30 cellular contexts compared by ENCODE assay signal in the genomic region with DNA sequence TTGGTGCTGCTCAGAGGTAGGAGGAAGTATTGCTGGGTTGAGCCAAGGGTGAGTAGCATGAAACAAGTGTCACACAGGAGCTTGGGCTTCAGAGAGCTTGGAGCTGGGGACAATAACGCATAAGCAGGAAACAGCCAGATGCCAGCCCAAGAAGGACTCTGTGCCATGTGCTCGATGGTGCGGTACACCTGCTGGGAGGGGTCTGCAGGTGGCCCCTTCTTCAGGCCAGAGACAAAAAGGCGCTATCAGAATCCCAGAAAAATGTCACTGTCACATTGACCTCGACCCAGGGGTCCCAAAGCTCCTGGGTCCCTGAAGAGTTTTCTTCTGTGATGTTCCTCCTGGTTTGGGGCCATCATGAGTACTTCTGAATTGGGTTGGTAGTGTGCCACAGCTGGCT.
"Had no signal": no experiment of that assay in that cellular context is flagged by ENCODE, and none has a peak within 500 bp of the region (broad histone marks: within the 10 kb centered on the region; RNA-seq: fewer than 3 reads in every experiment).

No MANE protein-coding gene starts in this region.

- H3K27ac ChIP-seq: brain microvascular endothelial cell, epithelial cell of prostate, esophagus squamous epithelium, gastroesophageal sphincter, WERI-Rb-1 had no signal

- H3K9me3 Mint-ChIP-seq: activated B cell treated with CpG ODN at 0.5 μM for 24 hours; activated CD8-positive, alpha-beta T cell treated with anti-CD3 and anti-CD28 coated beads for 36 hours; activated T-cell treated with anti-CD3 and anti-CD28 coated beads, Interleukin-2, amount 50 U/mL, for 4 hours; activated T-helper 17 cell treated with anti-CD3 and anti-CD28 coated beads, Interleukin-2, amount 50 U/mL, for 72 hours; central memory CD8-positive, alpha-beta T cell; effector memory CD8-positive, alpha-beta T cell; T-helper 2 cell treated with Interferon-gamma antibody and Interleukin-4, amounts not matched to agents 5 μg/mL and 100 μg/mL, for 36 hours had no signal

- H3K4me3 ChIP-seq: esophagus squamous epithelium, gastroesophageal sphincter had no signal

- H3K4me3 Mint-ChIP-seq: activated B cell treated with CpG ODN at 0.5 μM for 24 hours; activated CD8-positive, alpha-beta T cell treated with anti-CD3 and anti-CD28 coated beads for 36 hours; activated naive CD8-positive, alpha-beta T cell; activated T-cell treated with anti-CD3 and anti-CD28 coated beads, Interleukin-2, amount 50 U/mL, for 4 hours; activated T-helper 17 cell treated with anti-CD3 and anti-CD28 coated beads, Interleukin-2, amount 50 U/mL, for 72 hours; central memory CD8-positive, alpha-beta T cell; effector memory CD8-positive, alpha-beta T cell; T-helper 17 cell; T-helper 2 cell treated with Interferon-gamma antibody and Interleukin-4, amounts not matched to agents 5 μg/mL and 100 μg/mL, for 36 hours had no signal

- H3K27ac Mint-ChIP-seq: activated B cell treated with CpG ODN at 0.5 μM for 24 hours; activated CD8-positive, alpha-beta T cell treated with anti-CD3 and anti-CD28 coated beads for 36 hours; activated naive CD8-positive, alpha-beta T cell; activated T-helper 17 cell treated with anti-CD3 and anti-CD28 coated beads, Interleukin-2, amount 50 U/mL, for 72 hours; effector memory CD8-positive, alpha-beta T cell; T-helper 17 cell; T-helper 2 cell treated with Interferon-gamma antibody and Interleukin-4, amounts not matched to agents 5 μg/mL and 100 μg/mL, for 36 hours had no signal

- H3K4me1 ChIP-seq: esophagus squamous epithelium, gastroesophageal sphincter had no signal

- H3K4me1 Mint-ChIP-seq: activated T-helper 17 cell treated with anti-CD3 and anti-CD28 coated beads, Interleukin-2, amount 50 U/mL, for 72 hours; central memory CD8-positive, alpha-beta T cell; T-helper 17 cell had no signal

- H3K9me3 ChIP-seq: esophagus squamous epithelium, gastroesophageal sphincter had no signal

- DNase-seq: activated B cell treated with CpG ODN at 0.5 μM for 24 hours; activated CD4-positive, alpha-beta T cell treated with anti-CD3 and anti-CD28 coated beads for 48 hours; activated CD4-positive, alpha-beta T cell treated with anti-CD3 and anti-CD28 coated beads, Interleukin-2, amount 50 U/mL, for 1 hour; activated CD4-positive, alpha-beta T cell treated with anti-CD3 and anti-CD28 coated beads, Interleukin-2, amount 50 U/mL, for 48 hours; activated CD8-positive, alpha-beta memory T cell treated with anti-CD3 and anti-CD28 coated beads for 24 hours; activated CD8-positive, alpha-beta T cell treated with anti-CD3 and anti-CD28 coated beads for 36 hours; activated effector memory CD4-positive, alpha-beta T cell treated with Interleukin-2 at 50 U/mL for 16 hours; activated gamma-delta T cell treated with Interleukin-2 at 50 U/mL for 16 hours; activated naive CD4-positive, alpha-beta T cell treated with anti-CD3 and anti-CD28 coated beads, Interleukin-2, amount 50 U/mL, for 16 hours; activated naive CD4-positive, alpha-beta T cell treated with Interleukin-2 at 50 U/mL for 16 hours; activated T-cell treated with anti-CD3 and anti-CD28 coated beads, Interleukin-2, amount 50 U/mL, for 4 hours; amniotic stem cell; anterior cingulate cortex; brain microvascular endothelial cell; cortex of kidney; dermis blood vessel endothelial cell; effector CD4-positive, alpha-beta T cell; effector memory CD8-positive, alpha-beta T cell; esophagus squamous epithelium; foreskin melanocyte; T-helper 1 cell; T-helper 17 cell; T1000; WERI-Rb-1 had no signal

- H3K27me3 Mint-ChIP-seq: activated B cell treated with CpG ODN at 0.5 μM for 24 hours; activated CD8-positive, alpha-beta T cell treated with anti-CD3 and anti-CD28 coated beads for 36 hours; activated naive CD8-positive, alpha-beta T cell; activated T-helper 17 cell treated with anti-CD3 and anti-CD28 coated beads, Interleukin-2, amount 50 U/mL, for 72 hours; central memory CD8-positive, alpha-beta T cell; effector memory CD8-positive, alpha-beta T cell; T-helper 17 cell had no signal

- H3K27me3 ChIP-seq: brain microvascular endothelial cell, esophagus squamous epithelium, gastroesophageal sphincter had no signal

- H3K36me3 Mint-ChIP-seq: activated naive CD8-positive, alpha-beta T cell had no signal
